1 cellular context compared by ENCODE assay signal in the genomic region with DNA sequence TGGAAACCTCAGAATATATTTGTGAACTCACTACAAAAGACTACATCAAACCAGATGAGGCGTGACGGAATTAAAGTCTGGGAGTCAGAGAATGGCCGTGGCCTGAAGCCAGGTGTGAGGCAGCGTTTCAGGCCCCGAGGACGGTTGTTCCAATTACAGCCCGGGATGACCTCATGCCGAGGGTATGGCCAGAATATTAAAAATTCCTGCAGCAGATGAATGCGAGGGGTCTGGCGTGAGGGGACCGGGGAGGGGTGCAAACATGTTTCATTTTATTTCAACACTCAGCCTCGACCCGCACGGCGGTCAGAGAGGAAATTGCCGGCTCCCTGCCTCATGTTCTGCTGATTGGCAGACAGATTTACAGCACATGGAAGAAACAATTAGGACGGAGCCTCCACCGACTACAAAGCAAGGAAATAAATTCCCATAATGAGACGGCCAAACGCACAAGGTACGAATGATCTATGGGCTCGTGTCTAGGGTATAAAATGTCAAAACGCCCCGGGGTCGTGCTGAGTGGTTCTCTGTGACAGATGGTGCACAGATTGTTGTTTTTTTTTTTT.
A peak's percentile ranks its signal among the peaks of the same experiment; 100 is the strongest.
TF ChIP-seq lines count a peak whose summit lies in the region.

No MANE protein-coding gene starts in this region.

TF ChIP-seq in HEK293, 187 proteins besides CTCF, POLR2A, EP300 and RAD21 (continued from another document):
- TF ChIP-seq ZNF335 (tag by site-specific recombination; conservative IDR thresholded peaks at IDR 0.05) = no peak
- no peak for TF ChIP-seq ZNF155 (tag by site-specific recombination; IDR thresholded peaks at IDR 0.05)
- TF ChIP-seq, protein P1, sequence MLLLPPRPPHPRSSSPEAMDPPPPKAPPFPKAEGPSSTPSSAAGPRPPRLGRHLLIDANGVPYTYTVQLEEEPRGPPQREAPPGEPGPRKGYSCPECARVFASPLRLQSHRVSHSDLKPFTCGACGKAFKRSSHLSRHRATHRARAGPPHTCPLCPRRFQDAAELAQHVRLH (tag by site-specific recombination; IDR thresholded peaks at IDR 0.05) = no peak
- TF ChIP-seq ZNF133 (tag by site-specific recombination; IDR thresholded peaks at IDR 0.05) = no peak
- peak; percentile 22; the same call in 1 of the 2 replicates for TF ChIP-seq ZNF600 (tag by site-specific recombination; IDR thresholded peaks at IDR 0.05)
- TF ChIP-seq, protein P2, sequence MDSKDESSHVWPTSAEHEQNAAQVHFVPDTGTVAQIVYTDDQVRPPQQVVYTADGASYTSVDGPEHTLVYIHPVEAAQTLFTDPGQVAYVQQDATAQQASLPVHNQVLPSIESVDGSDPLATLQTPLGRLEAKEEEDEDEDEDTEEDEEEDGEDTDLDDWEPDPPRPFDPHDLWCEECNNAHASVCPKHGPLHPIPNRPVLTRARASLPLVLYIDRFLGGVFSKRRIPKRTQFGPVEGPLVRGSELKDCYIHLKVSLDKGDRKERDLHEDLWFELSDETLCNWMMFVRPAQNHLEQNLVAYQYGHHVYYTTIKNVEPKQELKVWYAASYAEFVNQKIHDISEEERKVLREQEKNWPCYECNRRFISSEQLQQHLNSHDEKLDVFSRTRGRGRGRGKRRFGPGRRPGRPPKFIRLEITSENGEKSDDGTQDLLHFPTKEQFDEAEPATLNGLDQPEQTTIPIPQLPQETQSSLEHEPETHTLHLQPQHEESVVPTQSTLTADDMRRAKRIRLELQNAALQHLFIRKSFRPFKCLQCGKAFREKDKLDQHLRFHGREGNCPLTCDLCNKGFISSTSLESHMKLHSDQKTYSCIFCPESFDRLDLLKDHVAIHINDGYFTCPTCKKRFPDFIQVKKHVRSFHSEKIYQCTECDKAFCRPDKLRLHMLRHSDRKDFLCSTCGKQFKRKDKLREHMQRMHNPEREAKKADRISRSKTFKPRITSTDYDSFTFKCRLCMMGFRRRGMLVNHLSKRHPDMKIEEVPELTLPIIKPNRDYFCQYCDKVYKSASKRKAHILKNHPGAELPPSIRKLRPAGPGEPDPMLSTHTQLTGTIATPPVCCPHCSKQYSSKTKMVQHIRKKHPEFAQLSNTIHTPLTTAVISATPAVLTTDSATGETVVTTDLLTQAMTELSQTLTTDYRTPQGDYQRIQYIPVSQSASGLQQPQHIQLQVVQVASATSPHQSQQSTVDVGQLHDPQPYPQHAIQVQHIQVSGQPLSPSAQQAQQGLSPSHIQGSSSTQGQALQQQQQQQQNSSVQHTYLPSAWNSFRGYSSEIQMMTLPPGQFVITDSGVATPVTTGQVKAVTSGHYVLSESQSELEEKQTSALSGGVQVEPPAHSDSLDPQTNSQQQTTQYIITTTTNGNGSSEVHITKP (tag by site-specific recombination; IDR thresholded peaks at IDR 0.05) = no peak
- peak; percentile 30 for TF ChIP-seq SETDB1 (IDR thresholded peaks at IDR 0.05; ENCODE audit: insufficient read length, low read length)
- peak; percentile 83 for TF ChIP-seq ZNF629 (tag by site-specific recombination; IDR thresholded peaks at IDR 0.05)
- 0 out of 2 replicates have a peak, but pooled peaks have one; percentile 27 for TF ChIP-seq MEIS1 (CRISPR knock-in tag; IDR thresholded peaks at IDR 0.05; ENCODE audit: borderline replicate concordance)
- TF ChIP-seq ZBTB21 (tag by site-specific recombination; IDR thresholded peaks at IDR 0.05) = peak; percentile 70
- no peak for TF ChIP-seq ZNF266 (tag by site-specific recombination; IDR thresholded peaks at IDR 0.05; ENCODE audit: low read depth)
- no peak for TF ChIP-seq ZNF48 (tag by site-specific recombination; IDR thresholded peaks at IDR 0.05)
- TF ChIP-seq, protein P3, sequence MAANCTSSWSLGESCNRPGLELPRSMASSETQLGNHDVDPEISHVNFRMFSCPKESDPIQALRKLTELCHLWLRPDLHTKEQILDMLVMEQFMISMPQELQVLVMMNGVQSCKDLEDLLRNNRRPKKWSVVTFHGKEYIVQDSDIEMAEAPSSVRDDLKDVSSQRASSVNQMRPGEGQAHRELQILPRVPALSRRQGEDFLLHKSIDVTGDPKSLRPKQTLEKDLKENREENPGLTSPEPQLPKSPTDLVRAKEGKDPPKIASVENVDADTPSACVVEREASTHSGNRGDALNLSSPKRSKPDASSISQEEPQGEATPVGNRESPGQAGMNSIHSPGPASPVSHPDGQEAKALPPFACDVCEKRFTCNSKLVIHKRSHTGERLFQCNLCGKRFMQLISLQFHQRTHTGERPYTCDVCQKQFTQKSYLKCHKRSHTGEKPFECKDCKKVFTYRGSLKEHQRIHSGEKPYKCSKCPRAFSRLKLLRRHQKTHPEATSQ (tag by site-specific recombination; IDR thresholded peaks at IDR 0.05) = no peak
- TF ChIP-seq ZNF621 (tag by site-specific recombination; IDR thresholded peaks at IDR 0.05) = no peak
- peak; percentile 45; the same call in 1 of the 2 replicates for TF ChIP-seq TRIM28 (IDR thresholded peaks at IDR 0.05; ENCODE audit: borderline replicate concordance, low read length)
- no peak for TF ChIP-seq ZBTB48 (tag by site-specific recombination; IDR thresholded peaks at IDR 0.05)
- TF ChIP-seq, protein P4, sequence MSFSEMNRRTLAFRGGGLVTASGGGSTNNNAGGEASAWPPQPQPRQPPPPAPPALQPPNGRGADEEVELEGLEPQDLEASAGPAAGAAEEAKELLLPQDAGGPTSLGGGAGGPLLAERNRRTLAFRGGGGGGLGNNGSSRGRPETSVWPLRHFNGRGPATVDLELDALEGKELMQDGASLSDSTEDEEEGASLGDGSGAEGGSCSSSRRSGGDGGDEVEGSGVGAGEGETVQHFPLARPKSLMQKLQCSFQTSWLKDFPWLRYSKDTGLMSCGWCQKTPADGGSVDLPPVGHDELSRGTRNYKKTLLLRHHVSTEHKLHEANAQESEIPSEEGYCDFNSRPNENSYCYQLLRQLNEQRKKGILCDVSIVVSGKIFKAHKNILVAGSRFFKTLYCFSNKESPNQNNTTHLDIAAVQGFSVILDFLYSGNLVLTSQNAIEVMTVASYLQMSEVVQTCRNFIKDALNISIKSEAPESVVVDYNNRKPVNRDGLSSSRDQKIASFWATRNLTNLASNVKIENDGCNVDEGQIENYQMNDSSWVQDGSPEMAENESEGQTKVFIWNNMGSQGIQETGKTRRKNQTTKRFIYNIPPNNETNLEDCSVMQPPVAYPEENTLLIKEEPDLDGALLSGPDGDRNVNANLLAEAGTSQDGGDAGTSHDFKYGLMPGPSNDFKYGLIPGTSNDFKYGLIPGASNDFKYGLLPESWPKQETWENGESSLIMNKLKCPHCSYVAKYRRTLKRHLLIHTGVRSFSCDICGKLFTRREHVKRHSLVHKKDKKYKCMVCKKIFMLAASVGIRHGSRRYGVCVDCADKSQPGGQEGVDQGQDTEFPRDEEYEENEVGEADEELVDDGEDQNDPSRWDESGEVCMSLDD (tag by site-specific recombination; IDR thresholded peaks at IDR 0.05) = no peak
- TF ChIP-seq TCF7L2 (IDR thresholded peaks at IDR 0.05; ENCODE audit: borderline replicate concordance, low read depth, low read length) = peak; percentile 93
- TF ChIP-seq, protein P5, sequence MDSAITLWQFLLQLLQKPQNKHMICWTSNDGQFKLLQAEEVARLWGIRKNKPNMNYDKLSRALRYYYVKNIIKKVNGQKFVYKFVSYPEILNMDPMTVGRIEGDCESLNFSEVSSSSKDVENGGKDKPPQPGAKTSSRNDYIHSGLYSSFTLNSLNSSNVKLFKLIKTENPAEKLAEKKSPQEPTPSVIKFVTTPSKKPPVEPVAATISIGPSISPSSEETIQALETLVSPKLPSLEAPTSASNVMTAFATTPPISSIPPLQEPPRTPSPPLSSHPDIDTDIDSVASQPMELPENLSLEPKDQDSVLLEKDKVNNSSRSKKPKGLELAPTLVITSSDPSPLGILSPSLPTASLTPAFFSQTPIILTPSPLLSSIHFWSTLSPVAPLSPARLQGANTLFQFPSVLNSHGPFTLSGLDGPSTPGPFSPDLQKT (IDR thresholded peaks at IDR 0.05; ENCODE audit: borderline replicate concordance, low read depth, low read length) = no peak
- TF ChIP-seq, protein P6, sequence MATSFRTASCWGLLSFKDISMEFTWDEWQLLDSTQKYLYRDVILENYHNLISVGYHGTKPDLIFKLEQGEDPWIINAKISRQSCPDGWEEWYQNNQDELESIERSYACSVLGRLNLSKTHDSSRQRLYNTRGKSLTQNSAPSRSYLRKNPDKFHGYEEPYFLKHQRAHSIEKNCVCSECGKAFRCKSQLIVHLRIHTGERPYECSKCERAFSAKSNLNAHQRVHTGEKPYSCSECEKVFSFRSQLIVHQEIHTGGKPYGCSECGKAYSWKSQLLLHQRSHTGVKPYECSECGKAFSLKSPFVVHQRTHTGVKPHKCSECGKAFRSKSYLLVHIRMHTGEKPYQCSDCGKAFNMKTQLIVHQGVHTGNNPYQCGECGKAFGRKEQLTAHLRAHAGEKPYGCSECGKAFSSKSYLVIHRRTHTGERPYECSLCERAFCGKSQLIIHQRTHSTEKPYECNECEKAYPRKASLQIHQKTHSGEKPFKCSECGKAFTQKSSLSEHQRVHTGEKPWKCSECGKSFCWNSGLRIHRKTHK (tag by site-specific recombination; IDR thresholded peaks at IDR 0.05) = no peak
- TF ChIP-seq GFI1B (tag by site-specific recombination; IDR thresholded peaks at IDR 0.05) = no peak
- TF ChIP-seq ZIC2 (tag by site-specific recombination; IDR thresholded peaks at IDR 0.05) = no peak
- TF ChIP-seq ZNF558 (tag by site-specific recombination; IDR thresholded peaks at IDR 0.05) = no peak
- no peak for TF ChIP-seq ZNF2 (tag by site-specific recombination; IDR thresholded peaks at IDR 0.05)
- TF ChIP-seq SP7 (tag by site-specific recombination; IDR thresholded peaks at IDR 0.05) = no peak
- TF ChIP-seq ZBTB7A (tag by site-specific recombination; IDR thresholded peaks at IDR 0.05; ENCODE audit: low read depth) = no peak
- TF ChIP-seq, protein P7, sequence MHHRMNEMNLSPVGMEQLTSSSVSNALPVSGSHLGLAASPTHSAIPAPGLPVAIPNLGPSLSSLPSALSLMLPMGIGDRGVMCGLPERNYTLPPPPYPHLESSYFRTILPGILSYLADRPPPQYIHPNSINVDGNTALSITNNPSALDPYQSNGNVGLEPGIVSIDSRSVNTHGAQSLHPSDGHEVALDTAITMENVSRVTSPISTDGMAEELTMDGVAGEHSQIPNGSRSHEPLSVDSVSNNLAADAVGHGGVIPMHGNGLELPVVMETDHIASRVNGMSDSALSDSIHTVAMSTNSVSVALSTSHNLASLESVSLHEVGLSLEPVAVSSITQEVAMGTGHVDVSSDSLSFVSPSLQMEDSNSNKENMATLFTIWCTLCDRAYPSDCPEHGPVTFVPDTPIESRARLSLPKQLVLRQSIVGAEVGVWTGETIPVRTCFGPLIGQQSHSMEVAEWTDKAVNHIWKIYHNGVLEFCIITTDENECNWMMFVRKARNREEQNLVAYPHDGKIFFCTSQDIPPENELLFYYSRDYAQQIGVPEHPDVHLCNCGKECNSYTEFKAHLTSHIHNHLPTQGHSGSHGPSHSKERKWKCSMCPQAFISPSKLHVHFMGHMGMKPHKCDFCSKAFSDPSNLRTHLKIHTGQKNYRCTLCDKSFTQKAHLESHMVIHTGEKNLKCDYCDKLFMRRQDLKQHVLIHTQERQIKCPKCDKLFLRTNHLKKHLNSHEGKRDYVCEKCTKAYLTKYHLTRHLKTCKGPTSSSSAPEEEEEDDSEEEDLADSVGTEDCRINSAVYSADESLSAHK (tag by site-specific recombination; IDR thresholded peaks at IDR 0.05) = no peak
